33 cellular contexts compared by ENCODE assay signal in the genomic region with DNA sequence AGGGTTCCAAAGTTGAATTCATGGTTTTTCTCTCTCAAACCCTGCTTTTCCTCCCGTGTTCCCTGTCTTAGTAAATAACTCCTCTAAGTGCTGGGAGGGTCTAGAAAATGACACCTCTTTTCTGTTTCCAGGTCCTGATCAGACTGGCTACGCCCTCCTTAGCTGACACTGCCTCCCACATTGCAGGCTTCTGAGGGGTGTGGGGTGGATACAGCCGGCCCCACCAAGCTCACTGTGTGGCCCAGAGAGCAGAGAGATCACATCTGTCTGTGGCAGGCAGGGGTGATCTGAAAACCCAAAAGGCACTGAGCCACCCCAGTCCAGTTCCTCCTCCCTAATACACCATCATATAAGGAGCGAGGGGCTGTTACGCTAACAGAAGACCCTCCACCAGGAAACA.
"Had no signal": no experiment of that assay in that cellular context is flagged by ENCODE, and none has a peak within 500 bp of the region (broad histone marks: within the 10 kb centered on the region; RNA-seq: fewer than 3 reads in every experiment).

No MANE protein-coding gene starts in this region.

- DNase-seq: activated B cell treated with CpG ODN at 0.5 μM for 24 hours; activated CD4-positive, alpha-beta memory T cell treated with anti-CD3 and anti-CD28 coated beads, Interleukin-2, amount 10 ng/mL, durations not matched to agents 7 days and 5 days; activated CD4-positive, alpha-beta T cell treated with anti-CD3 and anti-CD28 coated beads for 48 hours; activated CD4-positive, CD25-positive, alpha-beta regulatory T cell treated with anti-CD3 and anti-CD28 coated beads, Interleukin-2, amount 50 U/mL, for 72 hours; activated CD8-positive, alpha-beta memory T cell treated with anti-CD3 and anti-CD28 coated beads for 24 hours; activated CD8-positive, alpha-beta memory T cell treated with anti-CD3 and anti-CD28 coated beads, Interleukin-2, amount 10 ng/mL, durations not matched to agents 7 days and 5 days; activated CD8-positive, alpha-beta memory T cell treated with anti-CD3 and anti-CD28 coated beads, Interleukin-2, amount 50 U/mL, for 48 hours; activated effector memory CD4-positive, alpha-beta T cell treated with Interleukin-2 at 50 U/mL for 16 hours; activated naive CD4-positive, alpha-beta T cell treated with anti-CD3 and anti-CD28 coated beads, Interleukin-2, amount 10 ng/mL, durations not matched to agents 7 days and 5 days; activated T-cell treated with anti-CD3 and anti-CD28 coated beads, Interleukin-2, amount 50 U/mL, for 48 hours; amniotic stem cell; aorta; NCI-H1092 treated with DMSO at 0.1 percent for 48 hours; NCI-H1417; NCI-H146; NCI-H187; NCI-H2029 treated with DMSO at 0.1 percent for 48 hours; NCI-H2107; NCI-H2171; NCI-H2227 treated with DMSO at 0.1 percent for 48 hours; NCI-H446; NCI-H510A treated with DMSO at 0.1 percent for 48 hours; NCI-H69; NCI-H82; SHP77 treated with DMSO at 0.1 percent for 48 hours; T-cell; T-helper 17 cell; T-helper 9 cell had no signal

- H3K36me3 ChIP-seq: cardiac muscle cell had no signal

- H3K4me3 Mint-ChIP-seq: activated B cell treated with CpG ODN at 0.5 μM for 24 hours; activated CD4-positive, alpha-beta memory T cell treated with anti-CD3 and anti-CD28 coated beads, Interleukin-2, amount 10 ng/mL, durations not matched to agents 7 days and 5 days; activated CD8-positive, alpha-beta memory T cell treated with anti-CD3 and anti-CD28 coated beads, Interleukin-2, amount 10 ng/mL, durations not matched to agents 7 days and 5 days; activated naive CD4-positive, alpha-beta T cell treated with anti-CD3 and anti-CD28 coated beads, Interleukin-2, amount 10 ng/mL, durations not matched to agents 7 days and 5 days; activated naive CD8-positive, alpha-beta T cell; T-cell; T-helper 17 cell had no signal

- H3K4me1 Mint-ChIP-seq: activated CD4-positive, alpha-beta memory T cell treated with anti-CD3 and anti-CD28 coated beads, Interleukin-2, amount 10 ng/mL, durations not matched to agents 7 days and 5 days; activated CD8-positive, alpha-beta memory T cell treated with anti-CD3 and anti-CD28 coated beads, Interleukin-2, amount 10 ng/mL, durations not matched to agents 7 days and 5 days; activated naive CD4-positive, alpha-beta T cell treated with anti-CD3 and anti-CD28 coated beads, Interleukin-2, amount 10 ng/mL, durations not matched to agents 7 days and 5 days; T-cell; T-helper 17 cell had no signal

- ATAC-seq: activated CD8-positive, alpha-beta memory T cell treated with anti-CD3 and anti-CD28 coated beads, Interleukin-2, amount 10 ng/mL, durations not matched to agents 7 days and 5 days; Panc1; SK-N-SH treated with all-trans-retinoic acid at 6 μM for 48 hours; T-cell; T-helper 17 cell had no signal

- H3K36me3 Mint-ChIP-seq: activated CD8-positive, alpha-beta memory T cell treated with anti-CD3 and anti-CD28 coated beads, Interleukin-2, amount 10 ng/mL, durations not matched to agents 7 days and 5 days; activated naive CD4-positive, alpha-beta T cell treated with anti-CD3 and anti-CD28 coated beads, Interleukin-2, amount 10 ng/mL, durations not matched to agents 7 days and 5 days; activated naive CD8-positive, alpha-beta T cell; T-cell had no signal

- H3K9me3 Mint-ChIP-seq: activated B cell treated with CpG ODN at 0.5 μM for 24 hours; activated naive CD4-positive, alpha-beta T cell treated with anti-CD3 and anti-CD28 coated beads, Interleukin-2, amount 10 ng/mL, durations not matched to agents 7 days and 5 days; T-cell had no signal

- H3K4me3 ChIP-seq: cardiac muscle cell had no signal

- H3K27ac Mint-ChIP-seq: activated B cell treated with CpG ODN at 0.5 μM for 24 hours; activated CD4-positive, alpha-beta memory T cell treated with anti-CD3 and anti-CD28 coated beads, Interleukin-2, amount 10 ng/mL, durations not matched to agents 7 days and 5 days; activated CD8-positive, alpha-beta memory T cell treated with anti-CD3 and anti-CD28 coated beads, Interleukin-2, amount 10 ng/mL, durations not matched to agents 7 days and 5 days; activated naive CD4-positive, alpha-beta T cell treated with anti-CD3 and anti-CD28 coated beads, Interleukin-2, amount 10 ng/mL, durations not matched to agents 7 days and 5 days; activated naive CD8-positive, alpha-beta T cell; T-cell had no signal

- H3K27ac ChIP-seq: cardiac muscle cell, VCaP had no signal

- H3K27me3 Mint-ChIP-seq: activated naive CD8-positive, alpha-beta T cell had no signal

- H3K27me3 ChIP-seq: cardiac muscle cell had no signal
